In the genomic region with DNA sequence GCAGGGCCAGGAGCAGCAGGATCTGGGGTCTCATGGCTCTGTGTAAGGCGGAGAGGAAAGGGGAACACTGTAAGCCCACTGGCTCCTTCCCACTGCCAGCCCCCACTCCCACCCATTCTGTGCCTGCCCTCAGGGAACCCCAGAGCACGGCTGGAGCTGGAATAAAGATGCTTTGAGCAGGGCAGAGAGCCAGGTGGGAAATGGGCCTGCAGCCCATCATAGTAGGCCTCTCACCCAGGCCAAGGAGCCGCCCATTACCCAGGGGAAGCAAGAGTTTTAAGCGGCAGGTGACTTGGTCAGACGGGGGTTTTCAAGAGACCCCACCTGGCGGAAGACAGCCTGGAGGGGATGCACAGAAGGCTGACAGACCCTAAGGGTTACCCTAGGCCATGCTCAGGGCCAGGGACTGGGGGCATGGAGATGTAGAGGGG, we compare ENCODE assay signal across 13 cellular contexts. TPM values are rescaled to one million over a fixed set of nuclear protein-coding genes. Genes with fewer than 3 reads are reported as not detected.
A peak's percentile ranks its signal among the peaks of the same experiment; 100 is the strongest.
DNase-seq lines count a peak whose midpoint lies in the region; ATAC-seq and TF ChIP-seq lines count a peak whose summit lies in the region.
"Had no signal": no experiment of that assay in that cellular context is flagged by ENCODE, and none has a peak within 500 bp of the region (broad histone marks: within the 10 kb centered on the region; RNA-seq: fewer than 3 reads in every experiment).

No MANE protein-coding gene starts in this region.

- in situ Hi-C loops in IMR-90 (cut with MboI; ENCODE audit: low sequenced_read_pairs), result no loop called here

- ATAC-seq in IMR-90 (ENCODE audit: low read depth) (no peak), HG03354 (IDR thresholded peaks at IDR 0.05; ENCODE audit: poor library complexity, severe bottlenecking, unreplicated experiment) (no peak), HG02798 (IDR thresholded peaks at IDR 0.05; ENCODE audit: poor library complexity, unreplicated experiment) (no peak)

- TF ChIP-seq EP300 in ovary (IDR thresholded peaks at IDR 0.05), result no peak

- H2AFZ ChIP-seq in IMR-90 (replicated peaks; ENCODE audit: low read length, poor library complexity), result peak overlapping the region; percentile 19

- H4K8ac ChIP-seq in IMR-90 (ENCODE audit: low read depth in 2 of 2, low read length in 2 of 2), result peak overlapping the region; percentile 57 to 72; a peak in 2 of 4 replicates

- TF ChIP-seq CTCF in IMR-90 (conservative IDR thresholded peaks at IDR 0.05; ENCODE audit: low read depth, low read length), result no peak
- no peak for TF ChIP-seq CTCF in esophagus squamous epithelium (IDR thresholded peaks at IDR 0.05)
- no peak for TF ChIP-seq CTCF in ovary (IDR thresholded peaks at IDR 0.05)

- H3K79me1 ChIP-seq in IMR-90 (ENCODE audit: low read depth in 1 of 2, low read length in 2 of 2), result no peaks in the 10 kb centered on the region

- no peak overlapping the region for H2BK5ac ChIP-seq in IMR-90 (ENCODE audit: low read depth, low read length, poor library complexity, severe bottlenecking)

- intact Hi-C loops in IMR-90 (cut with micrococcal nuclease) (no loop called here), esophagus squamous epithelium (cut with DNase I) (no loop called here), ovary (cut with DNase I) (no loop called here)

- H3K27me3 ChIP-seq in IMR-90 (ENCODE audit: control insufficient read depth, insufficient read depth, low read length), result no peaks in the 10 kb centered on the region
- H3K27me3 ChIP-seq in esophagus squamous epithelium, result peaks cover 0 to 42% (median 0%) of the 10 kb centered on the region in 4 donors
- no peaks in the 10 kb centered on the region for H3K27me3 ChIP-seq in ovary

- H3K9ac ChIP-seq in IMR-90 (ENCODE audit: low read depth, low read length), result peak overlapping the region; percentile 31; the same call in 1 of the 2 replicates

- H3K18ac ChIP-seq in IMR-90 (ENCODE audit: low read depth, low read length), result no peak overlapping the region; the same call in 1 of the 2 replicates

- H2BK20ac ChIP-seq in IMR-90 (ENCODE audit: low read depth, low read length), result no peak overlapping the region

- TF ChIP-seq POLR2A in IMR-90 (IDR thresholded peaks at IDR 0.05; ENCODE audit: low read depth, low read length) (no peak), esophagus squamous epithelium (IDR thresholded peaks at IDR 0.05) (no peak), ovary (IDR thresholded peaks at IDR 0.05) (no peak)

- no TSS peak for BruUV-seq in IMR-90 (replicated peaks; lab: Mats Ljungman, UMichigan)

- H3K4me2 ChIP-seq in IMR-90 (ENCODE audit: low read depth, low read length), result no peak overlapping the region

- H3K27ac ChIP-seq in IMR-90 (ENCODE audit: insufficient read depth, low read length) (no peak overlapping the region), esophagus squamous epithelium (peak overlapping the region in 3 of 4 donors; percentile 65 to 89 (median 82)), ovary (no peak overlapping the region)
- H3K27ac ChIP-seq: WERI-Rb-1 had no signal

- H4K91ac ChIP-seq in IMR-90 (ENCODE audit: insufficient read depth, low read depth, low read length), result no peak overlapping the region

- H3K9me1 ChIP-seq in IMR-90 (ENCODE audit: insufficient read depth, low read length), result no peaks in the 10 kb centered on the region

- H3K4me1 ChIP-seq in IMR-90 (ENCODE audit: control insufficient read depth, insufficient read depth, low read length), result peaks cover 10% of the 10 kb centered on the region
- H3K4me1 ChIP-seq in esophagus squamous epithelium, result peaks cover 12 to 58% (median 31%) of the 10 kb centered on the region in 3 donors
- peaks cover 12% of the 10 kb centered on the region for H3K4me1 ChIP-seq in ovary (ENCODE audit: insufficient read depth)

- H2BK15ac ChIP-seq in IMR-90 (ENCODE audit: low read depth, low read length), result no peak overlapping the region

- H3K23ac ChIP-seq in IMR-90 (ENCODE audit: low read depth, low read length), result no peak overlapping the region

- dilution Hi-C loops in IMR-90 (cut with HindIII; ENCODE audit: low sequenced_read_pairs, unreplicated experiment), result no loop called here

- H2AK9ac ChIP-seq in IMR-90 (replicated peaks; ENCODE audit: low read depth, low read length, poor library complexity), result no peak overlapping the region

- H3K4me3 ChIP-seq in IMR-90 (ENCODE audit: insufficient read depth, low read depth, low read length), result no peak overlapping the region
- peak overlapping the region in 2 of 4 donors; percentile 59 to 77 for H3K4me3 ChIP-seq in esophagus squamous epithelium
- H3K4me3 ChIP-seq in ovary, result no peak overlapping the region

- H3K14ac ChIP-seq in IMR-90 (replicated peaks; ENCODE audit: low read depth, low read length), result no peak overlapping the region

- POLR2A ChIA-PET in IMR-90 (lab: Charles Lee; ENCODE audit: unreplicated experiment), result no interaction called here

- no peak overlapping the region for H2BK120ac ChIP-seq in IMR-90 (ENCODE audit: low read depth, low read length)

- H4K5ac ChIP-seq in IMR-90 (ENCODE audit: low read depth, low read length), result peak overlapping the region; percentile 40; the same call in 1 of the 2 replicates

- H2AK5ac ChIP-seq in IMR-90 (ENCODE audit: low read depth, low read length), result no peak overlapping the region

- H3K9me3 ChIP-seq in IMR-90 (ENCODE audit: control insufficient read depth, insufficient read depth, low read length) (no peaks in the 10 kb centered on the region), esophagus squamous epithelium (no peaks in the 10 kb centered on the region), ovary (no peaks in the 10 kb centered on the region)

- DNase-seq in 8988T (peak; percentile 18), IMR-90 (no peak), esophagus squamous epithelium (lab: John Stamatoyannopoulos, UW) (no peak), ovary (peak in 3 of 5 donors; percentile 15 to 39 (median 20)), NCI-H187 treated with DMSO at 0.1 percent for 48 hours (lab: John Stamatoyannopoulos, UW) (no peak), GOT3 (lab: John Stamatoyannopoulos, UW) (no peak)
- DNase-seq: AML-193, NCI-H1417, NCI-H748 treated with DMSO at 0.1 percent for 48 hours, SIG-M5 had no signal

- H4K20me1 ChIP-seq in IMR-90 (ENCODE audit: insufficient read depth, low read length), result no peaks in the 10 kb centered on the region

- H3K36me3 ChIP-seq in IMR-90 (ENCODE audit: control insufficient read depth, insufficient read depth, low read length) (peaks cover 2% of the 10 kb centered on the region; the same call in 1 of the 2 replicates), esophagus squamous epithelium (peaks cover 0 to 15% (median 0%) of the 10 kb centered on the region in 3 donors), ovary (no peaks in the 10 kb centered on the region)
- H3K36me3 ChIP-seq: WERI-Rb-1 had no signal

- no CpG with 5 or more reads among the region's 6 CpGs for WGBS in IMR-90 (ENCODE audit: extremely low coverage in 2 of 2, insufficient read length in 1 of 2), 2 experiments
- 79 to 80% methylated on average over 1 to 4 of the region's 6 CpGs for WGBS in esophagus squamous epithelium, 2 donors
- 72 to 80% (median 80%) methylated on average over 6 of the region's 6 CpGs for WGBS in ovary, 3 donors

- no peak overlapping the region for H3K4ac ChIP-seq in IMR-90 (ENCODE audit: low read depth, low read length)

- CTCF ChIA-PET in IMR-90 (lab: Yijun Ruan, JAX), result no interaction called here

- no peak overlapping the region for H3K56ac ChIP-seq in IMR-90 (ENCODE audit: extremely low read depth, insufficient read depth, low read length)

- TF ChIP-seq RAD21 in IMR-90 (IDR thresholded peaks at IDR 0.05; ENCODE audit: low read length), result no peak

TF ChIP-seq in IMR-90, 13 proteins besides CTCF, POLR2A, EP300 and RAD21:
- no peak for TF ChIP-seq MAFK (IDR thresholded peaks at IDR 0.05; ENCODE audit: low read depth, low read length)
- TF ChIP-seq MXI1 (IDR thresholded peaks at IDR 0.05; ENCODE audit: borderline replicate concordance, low read depth, low read length), result no peak
- TF ChIP-seq BHLHE40 (IDR thresholded peaks at IDR 0.05; ENCODE audit: low read depth, low read length), result no peak
- no peak for TF ChIP-seq SMC3 (IDR thresholded peaks at IDR 0.05; ENCODE audit: low read depth, low read length)
- TF ChIP-seq RCOR1 (IDR thresholded peaks at IDR 0.05; ENCODE audit: insufficient replicate concordance, low read length), result no peak
- TF ChIP-seq, protein P1, sequence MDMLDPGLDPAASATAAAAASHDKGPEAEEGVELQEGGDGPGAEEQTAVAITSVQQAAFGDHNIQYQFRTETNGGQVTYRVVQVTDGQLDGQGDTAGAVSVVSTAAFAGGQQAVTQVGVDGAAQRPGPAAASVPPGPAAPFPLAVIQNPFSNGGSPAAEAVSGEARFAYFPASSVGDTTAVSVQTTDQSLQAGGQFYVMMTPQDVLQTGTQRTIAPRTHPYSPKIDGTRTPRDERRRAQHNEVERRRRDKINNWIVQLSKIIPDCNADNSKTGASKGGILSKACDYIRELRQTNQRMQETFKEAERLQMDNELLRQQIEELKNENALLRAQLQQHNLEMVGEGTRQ (IDR thresholded peaks at IDR 0.05; ENCODE audit: low read depth, low read length), result no peak
- no peak for TF ChIP-seq CEBPB (IDR thresholded peaks at IDR 0.05; ENCODE audit: low read depth, low read length)
- TF ChIP-seq CHD1 (IDR thresholded peaks at IDR 0.05; ENCODE audit: low read depth, low read length), result no peak
- no peak for TF ChIP-seq MAZ (IDR thresholded peaks at IDR 0.05; ENCODE audit: borderline replicate concordance, low read depth, low read length)
- no peak for TF ChIP-seq RFX5 (IDR thresholded peaks at IDR 0.05; ENCODE audit: low read depth, low read length)
- no peak for TF ChIP-seq NFE2L2 (IDR thresholded peaks at IDR 0.05; ENCODE audit: low read depth, low read length)
- TF ChIP-seq FOS (IDR thresholded peaks at IDR 0.05; ENCODE audit: low read depth, low read length), result no peak
- TF ChIP-seq, protein P2, sequence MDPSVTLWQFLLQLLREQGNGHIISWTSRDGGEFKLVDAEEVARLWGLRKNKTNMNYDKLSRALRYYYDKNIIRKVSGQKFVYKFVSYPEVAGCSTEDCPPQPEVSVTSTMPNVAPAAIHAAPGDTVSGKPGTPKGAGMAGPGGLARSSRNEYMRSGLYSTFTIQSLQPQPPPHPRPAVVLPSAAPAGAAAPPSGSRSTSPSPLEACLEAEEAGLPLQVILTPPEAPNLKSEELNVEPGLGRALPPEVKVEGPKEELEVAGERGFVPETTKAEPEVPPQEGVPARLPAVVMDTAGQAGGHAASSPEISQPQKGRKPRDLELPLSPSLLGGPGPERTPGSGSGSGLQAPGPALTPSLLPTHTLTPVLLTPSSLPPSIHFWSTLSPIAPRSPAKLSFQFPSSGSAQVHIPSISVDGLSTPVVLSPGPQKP (IDR thresholded peaks at IDR 0.05; ENCODE audit: borderline replicate concordance, low read depth, low read length), result no peak
TF ChIP-seq in IMR-90: peak in this region for 0.

RNA-seq across cellular contexts. Expression of a gene that starts 4.6 kb away (rescaled TPM):
- total RNA-seq in IMR-90 (2012; rRNA removed) (4.2 and 5.2 TPM in 2 replicates), esophagus squamous epithelium (10 to 100 TPM in 2 of 4 donors, 1 to 10 TPM in 2; 3.0 to 23.4 (median 8.5) TPM), ovary (10 to 100 TPM in 5 of 7 donors, 1 to 10 TPM in 2; 3.2 to 47.1 (median 29.5) TPM)
- polyA plus RNA-seq in IMR-90 (2012; rRNA removed) (13.0 and 13.7 TPM in 2 replicates), ovary (10 to 100 TPM; 19.4 to 39.9 TPM)
- 10.9 and 20.1 TPM in 2 replicates for polyA plus RNA-seq in IMR-90 (2012; cell fraction: cytosol; rRNA removed)
- polyA plus RNA-seq in IMR-90 (2012; cell fraction: nucleus; rRNA removed; ENCODE audit: low replicate concordance), result 8.8 and 12.9 TPM in 2 replicates

Comparison
In these comparisons a context has a peak if more than half of its experiments do, and no peak if none do; other contexts are left out.
1. DNase-seq: peak in 8988T (single experiment) and ovary (3 of 5); none in IMR-90 (single experiment), esophagus squamous epithelium (single experiment), NCI-H187 treated with DMSO at 0.1 percent for 48 hours (single experiment) and GOT3 (single experiment).
2. H3K27ac ChIP-seq: peak in esophagus squamous epithelium (3 of 4); none in IMR-90 (single experiment) and ovary (0 of 2).